In genomic region chr22:38103641-38104040, GRCh38 we compare ENCODE assay signal across 31 cellular contexts. TPM values are rescaled to one million over a fixed set of nuclear protein-coding genes. Genes with fewer than 3 reads are reported as not detected.
"Had no signal": no experiment of that assay in that cellular context is flagged by ENCODE, and none has a peak within 500 bp of the region (broad histone marks: within the 10 kb centered on the region; RNA-seq: fewer than 3 reads in every experiment).

No MANE protein-coding gene starts in this region.

- H3K36me3 Mint-ChIP-seq: neural progenitor cell had no signal

- H2AFZ ChIP-seq: neural progenitor cell had no signal

- ATAC-seq: left colon; left lung; mucosa of descending colon; naive thymus-derived CD4-positive, alpha-beta T cell; right cardiac atrium; sciatic nerve; stimulated activated effector memory CD8-positive, alpha-beta T cell treated with anti-CD3 and anti-CD28 coated beads, Interleukin-12 subunit alpha, Interleukin-12 subunit beta, amount 100 ng/mL, for 72 hours had no signal

- H3K4me3 ChIP-seq: left lung, lung, mucosa of descending colon, neural progenitor cell, ovary, spleen, suprapubic skin, thoracic aorta, tibial artery, upper lobe of right lung had no signal

- FAIRE-seq: islet of Langerhans, kidney, small intestine, urothelium cell line had no signal

- H3K27me3 ChIP-seq: left lung, neural progenitor cell, neutrophil, ovary, spleen, suprapubic skin, tibial artery, upper lobe of right lung had no signal

- H3K9me3 ChIP-seq: left lung, mucosa of descending colon, neutrophil, ovary, spleen, suprapubic skin, thoracic aorta, tibial artery, upper lobe of right lung had no signal

- H3K27me3 Mint-ChIP-seq: naive thymus-derived CD4-positive, alpha-beta T cell; stimulated activated naive CD8-positive, alpha-beta T cell treated with anti-CD3 and anti-CD28 coated beads, Interleukin-15, Interleukin-2, amounts not matched to agents 100 ng/mL and 50 ng/mL, for 24 hours had no signal

- H3K4me1 ChIP-seq: left lung, neural progenitor cell had no signal

- H3K4me2 ChIP-seq: neural progenitor cell had no signal

- H3K9me3 Mint-ChIP-seq: naive thymus-derived CD4-positive, alpha-beta T cell; nephron progenitor cell; neural progenitor cell; stimulated activated effector memory CD8-positive, alpha-beta T cell treated with anti-CD3 and anti-CD28 coated beads, Interleukin-12 subunit alpha, Interleukin-12 subunit beta, amount 100 ng/mL, for 72 hours; stimulated activated naive CD8-positive, alpha-beta T cell treated with anti-CD3 and anti-CD28 coated beads, Interleukin-15, Interleukin-2, amounts not matched to agents 100 ng/mL and 50 ng/mL, for 24 hours had no signal

- H3K36me3 ChIP-seq: left lung, neural progenitor cell, neutrophil, ovary, spleen, suprapubic skin, thoracic aorta, tibial artery, upper lobe of right lung had no signal

- H3K4me3 Mint-ChIP-seq: naive thymus-derived CD4-positive, alpha-beta T cell; nephron progenitor cell; neural progenitor cell; stimulated activated effector memory CD8-positive, alpha-beta T cell treated with anti-CD3 and anti-CD28 coated beads, Interleukin-12 subunit alpha, Interleukin-12 subunit beta, amount 100 ng/mL, for 72 hours; stimulated activated naive CD8-positive, alpha-beta T cell treated with anti-CD3 and anti-CD28 coated beads, Interleukin-15, Interleukin-2, amounts not matched to agents 100 ng/mL and 50 ng/mL, for 24 hours had no signal

- H3K27ac Mint-ChIP-seq: neural progenitor cell; progenitor cell of endocrine pancreas; stimulated activated naive CD8-positive, alpha-beta T cell treated with anti-CD3 and anti-CD28 coated beads, Interleukin-15, Interleukin-2, amounts not matched to agents 100 ng/mL and 50 ng/mL, for 24 hours had no signal

- DNase-seq: head of caudate nucleus; hippocampal formation; kidney; left colon; left lung; midbrain; naive thymus-derived CD4-positive, alpha-beta T cell; nephron progenitor cell; ovary; right cardiac atrium; small intestine; spleen; stimulated activated CD4-positive, alpha-beta T cell treated with anti-CD3 and anti-CD28 coated beads, Interleukin-4, amount 100 ng/mL, for 24 hours; stimulated activated naive CD4-positive, alpha-beta T cell; tibial artery; upper lobe of right lung had no signal

- H3K27ac ChIP-seq: left lung, neural progenitor cell, neutrophil, ovary, spleen, suprapubic skin, thoracic aorta, tibial artery, upper lobe of right lung had no signal

- H3K9ac ChIP-seq: neural progenitor cell had no signal

RNA-seq across cellular contexts. Expression of gene BAIAP2L2, which starts 6.8 kb away (rescaled TPM):
- polyA plus RNA-seq: naive thymus-derived CD4-positive, alpha-beta T cell had no signal

RNA-seq across cellular contexts. Expression of gene SLC16A8, which starts 19.7 kb away (rescaled TPM):
- total RNA-seq: left colon; liver; mesenteric fat pad; mucosa of descending colon; naive thymus-derived CD4-positive, alpha-beta T cell; renal cortical epithelial cell; suprapubic skin; upper lobe of right lung had no signal
- polyA plus RNA-seq: naive thymus-derived CD4-positive, alpha-beta T cell had no signal
